In the genomic region with DNA sequence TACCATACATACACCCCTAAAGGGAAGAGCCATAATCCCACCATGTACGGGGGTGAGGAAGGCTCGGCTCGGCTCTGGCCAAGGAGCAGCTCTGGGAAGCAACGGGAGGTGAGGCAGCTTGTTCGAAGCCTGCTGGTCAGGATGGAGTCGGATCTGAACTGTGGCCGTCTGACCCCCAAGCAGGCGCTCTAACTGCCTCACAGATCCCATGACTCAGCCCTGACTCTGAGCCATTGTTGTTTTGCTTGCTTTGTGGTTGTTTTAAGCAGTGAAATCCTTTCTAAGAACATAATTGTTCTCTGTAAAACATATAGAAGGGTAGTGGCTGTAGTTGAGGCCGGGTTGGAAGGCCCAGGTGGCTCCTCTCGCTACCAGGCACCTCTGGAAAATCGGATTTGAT, we compare ENCODE assay signal across 1 cellular context.
TF ChIP-seq lines count a peak whose summit lies in the region.

No MANE protein-coding gene starts in this region.

TF ChIP-seq in SK-N-SH treated with all-trans-retinoic acid at 6 μM for 48 hours, 23 proteins besides CTCF, POLR2A, EP300 and RAD21 (continued from another document):
- TF ChIP-seq POU6F1 (CRISPR knock-in tag; IDR thresholded peaks at IDR 0.05; ENCODE audit: borderline replicate concordance, low read depth) (no peak), ZFP3 (CRISPR knock-in tag; IDR thresholded peaks at IDR 0.05) (no peak), RARB (CRISPR knock-in tag; IDR thresholded peaks at IDR 0.05) (no peak), GLIS3 (CRISPR knock-in tag; IDR thresholded peaks at IDR 0.05) (no peak), CREB5 (CRISPR knock-in tag; IDR thresholded peaks at IDR 0.05; ENCODE audit: low read depth) (no peak)
